In genomic region chr18:34977787-34978532, GRCh38 we compare ENCODE assay signal across 8 cellular contexts.
A peak's percentile ranks its signal among the peaks of the same experiment; 100 is the strongest.
DNase-seq lines count a peak whose midpoint lies in the region; ATAC-seq lines count a peak whose summit lies in the region.

No MANE protein-coding gene starts in this region.

- ATAC-seq in memory B cell (ENCODE audit: low read depth) = peak; percentile 37
- ATAC-seq in GM19452 (IDR thresholded peaks at IDR 0.05; ENCODE audit: unreplicated experiment) = no peak

- peak overlapping the region; percentile 77 for H2AFZ ChIP-seq in GM23248

- H3K79me2 ChIP-seq in GM23248 (ENCODE audit: insufficient read depth) = no peaks in the 10 kb centered on the region

- H3K4me1 Mint-ChIP-seq in memory B cell = peaks cover 17% of the 10 kb centered on the region

- peak overlapping the region; percentile 72 for H3K4me3 ChIP-seq in GM23248

- no peak overlapping the region for H3K27ac ChIP-seq in GM23248

- peaks cover 12% of the 10 kb centered on the region; the same call in 1 of the 2 replicates for H3F3A ChIP-seq in GM23248 (ENCODE audit: insufficient read depth)

- H3K36me3 Mint-ChIP-seq in memory B cell = no peaks in the 10 kb centered on the region

- peaks cover 10% of the 10 kb centered on the region for H3K4me1 ChIP-seq in GM23248 (ENCODE audit: insufficient read depth)

- peaks cover 7% of the 10 kb centered on the region for H3K27me3 Mint-ChIP-seq in memory B cell

- H3K27me3 ChIP-seq in GM23248 (replicated peaks; ENCODE audit: insufficient read depth) = peaks cover 42% of the 10 kb centered on the region

- no peaks in the 10 kb centered on the region for H3K36me3 ChIP-seq in GM23248 (ENCODE audit: low read depth)

- H3K9ac ChIP-seq in GM23248 = peak overlapping the region; percentile 22

- H3K27ac Mint-ChIP-seq in memory B cell = no peak overlapping the region

- in situ Hi-C loops in GM23248 (cut with MboI) = no loop called here

- peak overlapping the region; percentile 87 for H3K4me3 Mint-ChIP-seq in memory B cell

- H4K20me1 ChIP-seq in GM23248 (ENCODE audit: insufficient read depth) = no peaks in the 10 kb centered on the region

- no peaks in the 10 kb centered on the region for H3K9me3 ChIP-seq in GM23248 (ENCODE audit: low read depth)

- no peaks in the 10 kb centered on the region for H3K9me3 Mint-ChIP-seq in memory B cell

- 1 to 2% methylated on average over 38 to 39 of the region's 39 CpGs for WGBS in GM23248 (ENCODE audit: low coverage in 1 of 2, low lambda C conversion rate in 2 of 2, missing lambda C conversion rate in 2 of 2), 2 experiments

- DNase-seq in DMS153 treated with DMSO at 0.1 percent for 48 hours (lab: John Stamatoyannopoulos, UW; ENCODE audit: unreplicated experiment) (peak; percentile 56), GM23248 (peak; percentile 55), NCI-H146 (lab: John Stamatoyannopoulos, UW) (peak; percentile 63), memory B cell (ENCODE audit: low spot score in 2 of 2) (peak in 1 of 2 donors; percentile 33)
- peak; percentile 68 to 77 for DNase-seq in activated CD4-positive, alpha-beta T cell treated with anti-CD3 and anti-CD28 coated beads, Interleukin-2, amount 50 U/mL, for 48 hours
- peak; percentile 6 for DNase-seq in effector CD4-positive, alpha-beta T cell
- peak; percentile 20 for DNase-seq in stimulated activated CD8-positive, alpha-beta memory T cell treated with anti-CD3 and anti-CD28 coated beads, Interleukin-15, amount 100 ng/mL, for 24 hours (ENCODE audit: low read depth)

- no peaks in the 10 kb centered on the region for H3K9me2 ChIP-seq in GM23248 (ENCODE audit: insufficient read depth)

- H3K4me2 ChIP-seq in GM23248 (ENCODE audit: unreplicated experiment) = peak overlapping the region; percentile 97
